In genomic region chr10:34825433-34825832, GRCh38 we compare ENCODE assay signal across 34 cellular contexts.
"Had no signal": no experiment of that assay in that cellular context is flagged by ENCODE, and none has a peak within 500 bp of the region (broad histone marks: within the 10 kb centered on the region; RNA-seq: fewer than 3 reads in every experiment).

No MANE protein-coding gene starts in this region.

- H3K4me3 Mint-ChIP-seq: activated B cell treated with CpG ODN at 0.5 μM for 24 hours; activated CD4-positive, alpha-beta memory T cell treated with anti-CD3 and anti-CD28 coated beads for 36 hours; activated CD4-positive, alpha-beta T cell treated with anti-CD3 and anti-CD28 coated beads, Interleukin-2, amount 10 ng/mL, durations not matched to agents 24 days and 14 days; activated CD8-positive, alpha-beta T cell treated with anti-CD3 and anti-CD28 coated beads for 36 hours; activated naive CD4-positive, alpha-beta T cell treated with anti-CD3 and anti-CD28 coated beads for 36 hours; activated naive CD8-positive, alpha-beta T cell treated with anti-CD3 and anti-CD28 coated beads for 36 hours; activated T-cell treated with anti-CD3 and anti-CD28 coated beads, Interleukin-2, amount 50 U/mL, for 4 hours; activated T-cell treated with anti-CD3 and anti-CD28 coated beads, Interleukin-2, amount 50 U/mL, for 72 hours; activated T-helper 1 cell treated with anti-CD3 and anti-CD28 coated beads, Interleukin-12 subunit alpha, Interleukin-12 subunit beta, Interleukin-2, Interleukin-4 antibody, amounts not matched to agents 30 ng/mL and 10 ng/mL and 1 ng/mL, durations not matched to agents 14 hours and 24 hours and 36 hours; activated T-helper 17 cell treated with anti-CD3 and anti-CD28 coated beads, Interleukin-2, amount 50 U/mL, for 72 hours; T-helper 1 cell treated with Interleukin-12 subunit alpha and Interleukin-12 subunit beta and Interleukin-4 antibody, amounts not matched to agents 30 μg/mL and 1 μg/mL, for 36 hours; T-helper 2 cell treated with Interferon-gamma antibody and Interleukin-4, amounts not matched to agents 5 μg/mL and 100 μg/mL, for 36 hours had no signal

- H3K27ac ChIP-seq: adrenal gland, body of pancreas, brain microvascular endothelial cell, breast epithelium, VCaP had no signal

- H3K27ac Mint-ChIP-seq: activated B cell treated with CpG ODN at 0.5 μM for 24 hours; activated CD4-positive, alpha-beta memory T cell treated with anti-CD3 and anti-CD28 coated beads for 36 hours; activated CD4-positive, alpha-beta T cell treated with anti-CD3 and anti-CD28 coated beads, Interleukin-2, amount 10 ng/mL, durations not matched to agents 24 days and 14 days; activated CD8-positive, alpha-beta T cell treated with anti-CD3 and anti-CD28 coated beads for 36 hours; activated naive CD4-positive, alpha-beta T cell treated with anti-CD3 and anti-CD28 coated beads for 36 hours; activated naive CD4-positive, alpha-beta T cell treated with anti-CD3 and anti-CD28 coated beads, Interleukin-2, amount 50 U/mL, for 72 hours; activated naive CD8-positive, alpha-beta T cell treated with anti-CD3 and anti-CD28 coated beads for 36 hours; activated T-cell treated with anti-CD3 and anti-CD28 coated beads, Interleukin-2, amount 50 U/mL, for 72 hours; activated T-helper 1 cell treated with anti-CD3 and anti-CD28 coated beads, Interleukin-12 subunit alpha, Interleukin-12 subunit beta, Interleukin-2, Interleukin-4 antibody, amounts not matched to agents 30 ng/mL and 10 ng/mL and 1 ng/mL, durations not matched to agents 14 hours and 24 hours and 36 hours; activated T-helper 17 cell treated with anti-CD3 and anti-CD28 coated beads, Interleukin-2, amount 50 U/mL, for 72 hours; T-helper 1 cell treated with Interleukin-12 subunit alpha and Interleukin-12 subunit beta and Interleukin-4 antibody, amounts not matched to agents 30 μg/mL and 1 μg/mL, for 36 hours; T-helper 2 cell treated with Interferon-gamma antibody and Interleukin-4, amounts not matched to agents 5 μg/mL and 100 μg/mL, for 36 hours had no signal

- H3K27me3 ChIP-seq: adrenal gland, body of pancreas, brain microvascular endothelial cell, breast epithelium had no signal

- H3K4me1 Mint-ChIP-seq: activated B cell treated with CpG ODN at 0.5 μM for 24 hours had no signal

- H3K9me3 ChIP-seq: adrenal gland, body of pancreas, breast epithelium had no signal

- H3K36me3 Mint-ChIP-seq: activated CD4-positive, alpha-beta memory T cell treated with anti-CD3 and anti-CD28 coated beads for 36 hours; activated naive CD4-positive, alpha-beta T cell treated with anti-CD3 and anti-CD28 coated beads, Interleukin-2, amount 50 U/mL, for 72 hours; activated naive CD8-positive, alpha-beta T cell treated with anti-CD3 and anti-CD28 coated beads for 36 hours had no signal

- H3K36me3 ChIP-seq: adrenal gland, brain microvascular endothelial cell, breast epithelium had no signal

- H3K4me1 ChIP-seq: adrenal gland, body of pancreas, breast epithelium had no signal

- ATAC-seq: activated CD8-positive, alpha-beta T cell treated with anti-CD3 and anti-CD28 coated beads for 36 hours; activated naive CD4-positive, alpha-beta T cell treated with anti-CD3 and anti-CD28 coated beads, Interleukin-2, amount 50 U/mL, for 72 hours; activated T-cell treated with anti-CD3 and anti-CD28 coated beads, Interleukin-2, amount 50 U/mL, for 4 hours; activated T-cell treated with anti-CD3 and anti-CD28 coated beads, Interleukin-2, amount 50 U/mL, for 72 hours; activated T-helper 17 cell treated with anti-CD3 and anti-CD28 coated beads, Interleukin-2, amount 50 U/mL, for 72 hours; body of pancreas had no signal

- DNase-seq: activated B cell treated with CpG ODN at 0.5 μM for 24 hours; activated CD4-positive, alpha-beta memory T cell treated with anti-CD3 and anti-CD28 coated beads for 36 hours; activated CD4-positive, alpha-beta T cell treated with anti-CD3 and anti-CD28 coated beads for 4 hours; activated CD4-positive, alpha-beta T cell treated with anti-CD3 and anti-CD28 coated beads, Interleukin-2, amount 10 ng/mL, durations not matched to agents 24 days and 14 days; activated CD4-positive, alpha-beta T cell treated with anti-CD3 and anti-CD28 coated beads, Interleukin-2, amount 50 U/mL, for 1 hour; activated CD4-positive, alpha-beta T cell treated with anti-CD3 and anti-CD28 coated beads, Interleukin-2, amount 50 U/mL, for 4 hours; activated CD4-positive, CD25-positive, alpha-beta regulatory T cell treated with anti-CD3 and anti-CD28 coated beads, Interleukin-2, amount 50 U/mL, for 72 hours; activated CD8-positive, alpha-beta memory T cell treated with anti-CD3 and anti-CD28 coated beads, Interleukin-2, amount 50 U/mL, for 4 hours; activated CD8-positive, alpha-beta T cell treated with anti-CD3 and anti-CD28 coated beads for 36 hours; activated effector memory CD4-positive, alpha-beta T cell treated with anti-CD3 and anti-CD28 coated beads, Interleukin-2, amount 50 U/mL, for 16 hours; activated gamma-delta T cell treated with Interleukin-2 at 50 U/mL for 16 hours; activated naive CD4-positive, alpha-beta T cell; activated naive CD4-positive, alpha-beta T cell treated with anti-CD3 and anti-CD28 coated beads for 36 hours; activated naive CD4-positive, alpha-beta T cell treated with anti-CD3 and anti-CD28 coated beads, Interleukin-2, amount 50 U/mL, for 16 hours; activated naive CD8-positive, alpha-beta T cell treated with anti-CD3 and anti-CD28 coated beads for 36 hours; activated T-cell treated with anti-CD3 and anti-CD28 coated beads for 4 hours; activated T-cell treated with anti-CD3 and anti-CD28 coated beads, Interleukin-2, amount 50 U/mL, for 1 hour; activated T-cell treated with anti-CD3 and anti-CD28 coated beads, Interleukin-2, amount 50 U/mL, for 4 hours; activated T-cell treated with anti-CD3 and anti-CD28 coated beads, Interleukin-2, amount 50 U/mL, for 72 hours; amniotic stem cell; aorta; brain microvascular endothelial cell; central memory CD4-positive, alpha-beta T cell; T-helper 2 cell; T-helper 9 cell had no signal

- H3K9me3 Mint-ChIP-seq: activated B cell treated with CpG ODN at 0.5 μM for 24 hours; activated CD4-positive, alpha-beta memory T cell treated with anti-CD3 and anti-CD28 coated beads for 36 hours; activated CD4-positive, alpha-beta T cell treated with anti-CD3 and anti-CD28 coated beads, Interleukin-2, amount 10 ng/mL, durations not matched to agents 24 days and 14 days; activated CD8-positive, alpha-beta T cell treated with anti-CD3 and anti-CD28 coated beads for 36 hours; activated naive CD4-positive, alpha-beta T cell treated with anti-CD3 and anti-CD28 coated beads for 36 hours; activated naive CD4-positive, alpha-beta T cell treated with anti-CD3 and anti-CD28 coated beads, Interleukin-2, amount 50 U/mL, for 72 hours; activated naive CD8-positive, alpha-beta T cell treated with anti-CD3 and anti-CD28 coated beads for 36 hours; activated T-cell treated with anti-CD3 and anti-CD28 coated beads, Interleukin-2, amount 50 U/mL, for 4 hours; activated T-cell treated with anti-CD3 and anti-CD28 coated beads, Interleukin-2, amount 50 U/mL, for 72 hours; activated T-helper 1 cell treated with anti-CD3 and anti-CD28 coated beads, Interleukin-12 subunit alpha, Interleukin-12 subunit beta, Interleukin-2, Interleukin-4 antibody, amounts not matched to agents 30 ng/mL and 10 ng/mL and 1 ng/mL, durations not matched to agents 14 hours and 24 hours and 36 hours; activated T-helper 17 cell treated with anti-CD3 and anti-CD28 coated beads, Interleukin-2, amount 50 U/mL, for 72 hours; T-helper 1 cell treated with Interleukin-12 subunit alpha and Interleukin-12 subunit beta and Interleukin-4 antibody, amounts not matched to agents 30 μg/mL and 1 μg/mL, for 36 hours; T-helper 2 cell treated with Interferon-gamma antibody and Interleukin-4, amounts not matched to agents 5 μg/mL and 100 μg/mL, for 36 hours had no signal

- H3K4me3 ChIP-seq: adrenal gland, body of pancreas, breast epithelium had no signal
